ENCODE assay signal across 20 cellular contexts in the genomic region with DNA sequence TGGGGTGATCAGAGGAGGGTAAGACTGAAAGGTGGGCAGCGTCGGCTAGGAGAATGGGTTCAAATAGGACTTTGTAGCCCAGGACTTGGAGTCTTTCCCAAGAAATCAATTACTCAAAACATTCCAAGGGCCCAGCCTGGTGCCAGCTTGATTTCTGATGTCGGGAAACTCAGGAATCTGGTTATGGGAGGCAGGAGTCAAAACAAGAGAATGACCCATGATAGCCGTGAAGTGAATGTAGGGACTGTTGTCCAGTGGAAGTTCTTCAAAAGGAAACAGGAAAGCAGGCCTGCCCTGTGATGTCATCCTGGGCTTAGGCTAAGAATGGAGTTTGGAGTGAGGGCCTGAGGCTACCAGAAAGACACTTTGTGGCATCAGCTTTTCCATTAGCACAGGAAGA.
A peak's percentile ranks its signal among the peaks of the same experiment; 100 is the strongest.
DNase-seq lines count a peak whose midpoint lies in the region; ATAC-seq and TF ChIP-seq lines count a peak whose summit lies in the region.
"Had no signal": no experiment of that assay in that cellular context is flagged by ENCODE, and none has a peak within 500 bp of the region (broad histone marks: within the 10 kb centered on the region; RNA-seq: fewer than 3 reads in every experiment).

No MANE protein-coding gene starts in this region.

- no peak overlapping the region for H3K4ac ChIP-seq in mesendoderm (ENCODE audit: low read depth, low read length)

- H3K36me3 Mint-ChIP-seq in progenitor cell of endocrine pancreas (ENCODE audit: insufficient read depth): no peaks in the 10 kb centered on the region
- H3K36me3 Mint-ChIP-seq: CD4-positive, CD25-positive, alpha-beta regulatory T cell; CD8-positive, alpha-beta T cell had no signal

- H3K79me2 ChIP-seq in hepatocyte (no peaks in the 10 kb centered on the region), mesendoderm (ENCODE audit: control insufficient read depth, insufficient read depth, low read length) (no peaks in the 10 kb centered on the region)

- no peak overlapping the region for H4K8ac ChIP-seq in mesendoderm (ENCODE audit: low read depth, low read length)

- TF ChIP-seq POLR2A in vagina (IDR thresholded peaks at IDR 0.05): no peak

- H3K9me2 ChIP-seq in hepatocyte (replicated peaks; ENCODE audit: insufficient read depth): no peaks in the 10 kb centered on the region

- peaks cover 12% of the 10 kb centered on the region for H3K4me1 Mint-ChIP-seq in progenitor cell of endocrine pancreas (ENCODE audit: low read depth)
- H3K4me1 Mint-ChIP-seq: B cell; CD4-positive, CD25-positive, alpha-beta regulatory T cell had no signal

- peaks cover 2% of the 10 kb centered on the region for H3K27me3 Mint-ChIP-seq in progenitor cell of endocrine pancreas

- H3K4me3 Mint-ChIP-seq in progenitor cell of endocrine pancreas (ENCODE audit: low read depth): no peak overlapping the region
- H3K4me3 Mint-ChIP-seq: B cell; CD4-positive, CD25-positive, alpha-beta regulatory T cell; CD8-positive, alpha-beta T cell had no signal

- H2AFZ ChIP-seq in hepatocyte: no peak overlapping the region
- H2AFZ ChIP-seq: GM23248 had no signal

- H3K27ac ChIP-seq in hepatocyte: peak overlapping the region; percentile 34
- no peak overlapping the region for H3K27ac ChIP-seq in mesendoderm (ENCODE audit: low read depth, low read length)
- no peak overlapping the region for H3K27ac ChIP-seq in vagina
- H3K27ac ChIP-seq: BLaER1, C4-2B, GM23248 had no signal

- no peak overlapping the region for H2BK5ac ChIP-seq in mesendoderm (ENCODE audit: low read length)

- no peaks in the 10 kb centered on the region for H3K36me3 ChIP-seq in hepatocyte (replicated peaks; ENCODE audit: insufficient read depth, low read depth)
- H3K36me3 ChIP-seq in mesendoderm (ENCODE audit: control insufficient read depth, insufficient read depth, low read length): no peaks in the 10 kb centered on the region
- H3K36me3 ChIP-seq in mucosa of descending colon (ENCODE audit: low read depth): no peaks in the 10 kb centered on the region
- H3K36me3 ChIP-seq in vagina: no peaks in the 10 kb centered on the region
- H3K36me3 ChIP-seq: BLaER1 had no signal

- H3K79me1 ChIP-seq in mesendoderm (ENCODE audit: low read length): no peaks in the 10 kb centered on the region

- H3K27me3 ChIP-seq in hepatocyte (no peaks in the 10 kb centered on the region), mesendoderm (ENCODE audit: insufficient read depth, low read length, poor library complexity) (no peaks in the 10 kb centered on the region), vagina (no peaks in the 10 kb centered on the region)
- H3K27me3 ChIP-seq: BLaER1 had no signal

- H3K4me3 ChIP-seq in hepatocyte (no peak overlapping the region), mesendoderm (ENCODE audit: low read length) (no peak overlapping the region), mucosa of descending colon (no peak overlapping the region), vagina (no peak overlapping the region)
- H3K4me3 ChIP-seq: BLaER1, GM23248 had no signal

- no peaks in the 10 kb centered on the region for H4K20me1 ChIP-seq in hepatocyte (ENCODE audit: insufficient read depth, poor library complexity, severe bottlenecking)
- H4K20me1 ChIP-seq: BLaER1 had no signal

- no peak overlapping the region for H3K9ac ChIP-seq in mesendoderm (ENCODE audit: low read length)
- H3K9ac ChIP-seq: BLaER1, GM23248 had no signal

- intact Hi-C loops in left colon (cut with DNase I, micrococcal nuclease) (no loop called here), mucosa of descending colon (cut with DNase I, micrococcal nuclease) (no loop called here), vagina (cut with DNase I) (no loop called here)

- no peaks in the 10 kb centered on the region for H3K9me3 Mint-ChIP-seq in progenitor cell of endocrine pancreas (ENCODE audit: low read depth)
- H3K9me3 Mint-ChIP-seq: CD8-positive, alpha-beta T cell had no signal

- H3K23ac ChIP-seq in mesendoderm (ENCODE audit: low read length): no peak overlapping the region

- H2BK120ac ChIP-seq in mesendoderm (ENCODE audit: low read depth, low read length): no peak overlapping the region

- no peaks in the 10 kb centered on the region for H3K4me1 ChIP-seq in hepatocyte (ENCODE audit: insufficient read depth)
- no peaks in the 10 kb centered on the region for H3K4me1 ChIP-seq in mesendoderm (ENCODE audit: control insufficient read depth, low read depth, low read length)
- H3K4me1 ChIP-seq in mucosa of descending colon (ENCODE audit: low read depth): no peaks in the 10 kb centered on the region
- H3K4me1 ChIP-seq in vagina: no peaks in the 10 kb centered on the region

- no peak for ATAC-seq in left colon
- ATAC-seq in mucosa of descending colon: no peak
- ATAC-seq: CD8-positive, alpha-beta T cell had no signal

- H4K5ac ChIP-seq in mesendoderm (ENCODE audit: low read length): no peak overlapping the region

- TF ChIP-seq CTCF in hepatocyte (IDR thresholded peaks at IDR 0.05; ENCODE audit: poor library complexity) (no peak), progenitor cell of endocrine pancreas (IDR thresholded peaks at IDR 0.05; ENCODE audit: unreplicated experiment) (no peak), mucosa of descending colon (IDR thresholded peaks at IDR 0.05) (no peak), vagina (IDR thresholded peaks at IDR 0.05) (no peak)

- H3K4me2 ChIP-seq in hepatocyte (no peak overlapping the region), mesendoderm (ENCODE audit: low read length) (no peak overlapping the region)
- H3K4me2 ChIP-seq: BLaER1 had no signal

- H2AK5ac ChIP-seq in mesendoderm (ENCODE audit: low read length): no peak overlapping the region

- H3K18ac ChIP-seq in mesendoderm (ENCODE audit: low read length): no peak overlapping the region

- no peak overlapping the region for H3K56ac ChIP-seq in mesendoderm (ENCODE audit: low read length)

- H3K27ac Mint-ChIP-seq in progenitor cell of endocrine pancreas: peak overlapping the region; percentile 72
- H3K27ac Mint-ChIP-seq: B cell; CD4-positive, CD25-positive, alpha-beta regulatory T cell; CD8-positive, alpha-beta T cell had no signal

- WGBS in hepatocyte (ENCODE audit: low lambda C conversion rate, missing lambda C conversion rate): 93% methylated on average over 4 of the region's 4 CpGs
- no CpG with 5 or more reads among the region's 4 CpGs for WGBS in mesendoderm (ENCODE audit: extremely low coverage, insufficient coverage, low lambda C conversion rate)

- no peak overlapping the region for H2BK15ac ChIP-seq in mesendoderm (replicated peaks; ENCODE audit: low read depth)

- DNase-seq in ELF-1 (ENCODE audit: low read depth, low spot score) (peak; percentile 27), hepatocyte (ENCODE audit: low spot score) (no peak), mesendoderm (peak; percentile 19), progenitor cell of endocrine pancreas (ENCODE audit: low spot score, unreplicated experiment) (no peak), left colon (no peak), mucosa of descending colon (no peak), vagina (ENCODE audit: extremely low spot score in 2 of 2) (no peak)
- DNase-seq in stimulated activated CD4-positive, alpha-beta T cell treated with anti-CD3 and anti-CD28 coated beads, Interleukin-2, amount 100 ng/mL, for 24 hours: no peak
- DNase-seq: CD4-positive, CD25-positive, alpha-beta regulatory T cell; CD8-positive, alpha-beta T cell; DMS 273 treated with DMSO at 0.1 percent for 48 hours; DMS79; EL; GF-D8; GM23248; H7; HCEC 1CT had no signal

- no peaks in the 10 kb centered on the region for H3K9me3 ChIP-seq in hepatocyte (ENCODE audit: low read depth)
- no peaks in the 10 kb centered on the region for H3K9me3 ChIP-seq in mucosa of descending colon
- no peaks in the 10 kb centered on the region for H3K9me3 ChIP-seq in vagina
- H3K9me3 ChIP-seq: BLaER1 had no signal

Comparison
In these comparisons a context has a peak if more than half of its experiments do, and no peak if none do; other contexts are left out.
1. DNase-seq: peak in ELF-1 (single experiment) and mesendoderm (single experiment); none in hepatocyte (single experiment), progenitor cell of endocrine pancreas (single experiment), left colon (0 of 2), mucosa of descending colon (0 of 3), stimulated activated CD4-positive, alpha-beta T cell treated with anti-CD3 and anti-CD28 coated beads, Interleukin-2, amount 100 ng/mL, for 24 hours (0 of 2) and vagina (0 of 2).